In the genomic region with DNA sequence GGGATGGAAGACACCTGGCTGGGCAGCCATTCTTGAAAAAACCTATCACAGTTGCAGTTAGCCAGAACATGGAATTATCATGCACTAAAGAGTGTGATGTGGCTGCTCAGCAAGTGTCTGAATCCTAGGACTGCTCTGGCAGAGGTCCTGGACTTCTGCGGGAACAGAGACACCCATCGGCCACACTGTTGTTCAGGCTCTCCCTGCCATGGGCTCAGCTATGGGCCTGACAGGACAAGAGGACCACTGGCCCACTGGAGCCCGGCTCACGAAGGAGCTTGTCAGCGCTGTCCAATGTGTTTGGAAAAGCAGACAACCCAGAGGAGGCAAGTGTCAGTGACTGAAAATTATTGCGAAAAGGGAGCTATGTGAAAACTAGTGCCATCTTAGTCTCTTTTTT, we compare ENCODE assay signal across 25 cellular contexts.
"Had no signal": no experiment of that assay in that cellular context is flagged by ENCODE, and none has a peak within 500 bp of the region (broad histone marks: within the 10 kb centered on the region; RNA-seq: fewer than 3 reads in every experiment).

No MANE protein-coding gene starts in this region.

- H3K9me3 Mint-ChIP-seq: activated naive CD4-positive, alpha-beta T cell treated with anti-CD3 and anti-CD28 coated beads, Interleukin-2, amount 50 U/mL, for 24 hours; activated T-cell treated with anti-CD3 and anti-CD28 coated beads, Interleukin-2, amount 50 U/mL, for 24 hours; activated T-helper 1 cell treated with anti-CD3 and anti-CD28 coated beads, Interleukin-12 subunit alpha, Interleukin-12 subunit beta, Interleukin-2, Interleukin-4 antibody, amounts not matched to agents 30 ng/mL and 10 ng/mL and 1 ng/mL, durations not matched to agents 14 hours and 24 hours and 36 hours; brain; WTC11 had no signal

- H3K4me1 ChIP-seq: ascending aorta, Peyer's patch had no signal

- DNase-seq: activated CD4-positive, alpha-beta T cell treated with anti-CD3 and anti-CD28 coated beads for 48 hours; activated CD4-positive, alpha-beta T cell treated with anti-CD3 and anti-CD28 coated beads, Interleukin-2, amount 50 U/mL, for 48 hours; activated CD4-positive, CD25-positive, alpha-beta regulatory T cell treated with anti-CD3 and anti-CD28 coated beads, Interleukin-2, amount 50 U/mL, for 72 hours; activated CD8-positive, alpha-beta memory T cell treated with anti-CD3 and anti-CD28 coated beads, Interleukin-2, amount 10 ng/mL, durations not matched to agents 7 days and 5 days; activated effector memory CD4-positive, alpha-beta T cell treated with Interleukin-2 at 50 U/mL for 16 hours; activated naive CD4-positive, alpha-beta T cell; activated T-cell treated with anti-CD3 and anti-CD28 coated beads, Interleukin-2, amount 50 U/mL, for 24 hours; KG1; NCI-H1092; NCI-H1417 treated with DMSO at 0.1 percent for 48 hours; NCI-H1694; NCI-H2029; NCI-H345; NCI-H510A; NCI-H526 treated with DMSO at 0.1 percent for 48 hours; Peyer's patch; SHP77 treated with DMSO at 0.1 percent for 48 hours; T-helper 17 cell; T-helper 9 cell had no signal

- H3K4me1 Mint-ChIP-seq: activated CD8-positive, alpha-beta memory T cell treated with anti-CD3 and anti-CD28 coated beads, Interleukin-2, amount 10 ng/mL, durations not matched to agents 7 days and 5 days; activated naive CD4-positive, alpha-beta T cell treated with anti-CD3 and anti-CD28 coated beads, Interleukin-2, amount 50 U/mL, for 24 hours; T-helper 17 cell had no signal

- H3K36me3 ChIP-seq: ascending aorta, Peyer's patch had no signal

- H3K36me3 Mint-ChIP-seq: activated CD8-positive, alpha-beta memory T cell treated with anti-CD3 and anti-CD28 coated beads, Interleukin-2, amount 10 ng/mL, durations not matched to agents 7 days and 5 days; activated naive CD4-positive, alpha-beta T cell treated with anti-CD3 and anti-CD28 coated beads, Interleukin-2, amount 50 U/mL, for 24 hours had no signal

- H3K4me3 Mint-ChIP-seq: activated CD8-positive, alpha-beta memory T cell treated with anti-CD3 and anti-CD28 coated beads, Interleukin-2, amount 10 ng/mL, durations not matched to agents 7 days and 5 days; activated naive CD4-positive, alpha-beta T cell treated with anti-CD3 and anti-CD28 coated beads, Interleukin-2, amount 50 U/mL, for 24 hours; activated T-cell treated with anti-CD3 and anti-CD28 coated beads, Interleukin-2, amount 50 U/mL, for 24 hours; activated T-helper 1 cell treated with anti-CD3 and anti-CD28 coated beads, Interleukin-12 subunit alpha, Interleukin-12 subunit beta, Interleukin-2, Interleukin-4 antibody, amounts not matched to agents 30 ng/mL and 10 ng/mL and 1 ng/mL, durations not matched to agents 14 hours and 24 hours and 36 hours; brain; T-helper 17 cell; WTC11 had no signal

- H3K27ac ChIP-seq: ascending aorta, Peyer's patch, RWPE1 had no signal

- H3K27me3 ChIP-seq: ascending aorta, Peyer's patch had no signal

- H3K9me3 ChIP-seq: ascending aorta, Peyer's patch had no signal

- H3K27ac Mint-ChIP-seq: activated CD8-positive, alpha-beta memory T cell treated with anti-CD3 and anti-CD28 coated beads, Interleukin-2, amount 10 ng/mL, durations not matched to agents 7 days and 5 days; activated naive CD4-positive, alpha-beta T cell treated with anti-CD3 and anti-CD28 coated beads, Interleukin-2, amount 50 U/mL, for 24 hours; activated T-cell treated with anti-CD3 and anti-CD28 coated beads, Interleukin-2, amount 50 U/mL, for 24 hours; activated T-helper 1 cell treated with anti-CD3 and anti-CD28 coated beads, Interleukin-12 subunit alpha, Interleukin-12 subunit beta, Interleukin-2, Interleukin-4 antibody, amounts not matched to agents 30 ng/mL and 10 ng/mL and 1 ng/mL, durations not matched to agents 14 hours and 24 hours and 36 hours; brain; T-helper 17 cell; WTC11 had no signal

- H3K27me3 Mint-ChIP-seq: activated CD8-positive, alpha-beta memory T cell treated with anti-CD3 and anti-CD28 coated beads, Interleukin-2, amount 10 ng/mL, durations not matched to agents 7 days and 5 days; activated naive CD4-positive, alpha-beta T cell treated with anti-CD3 and anti-CD28 coated beads, Interleukin-2, amount 50 U/mL, for 24 hours; brain had no signal

- ATAC-seq: activated CD8-positive, alpha-beta memory T cell treated with anti-CD3 and anti-CD28 coated beads, Interleukin-2, amount 10 ng/mL, durations not matched to agents 7 days and 5 days; T-helper 17 cell; WTC11 had no signal

- H3K4me3 ChIP-seq: ascending aorta, Peyer's patch had no signal
